Comparison of ENCODE assay signal across 28 cellular contexts in genomic region chr5:42490836-42491235, GRCh38.
"Had no signal": no experiment of that assay in that cellular context is flagged by ENCODE, and none has a peak within 500 bp of the region (broad histone marks: within the 10 kb centered on the region; RNA-seq: fewer than 3 reads in every experiment).

No MANE protein-coding gene starts in this region.

- H3K9me3 Mint-ChIP-seq: activated CD4-positive, alpha-beta T cell treated with anti-CD3 and anti-CD28 coated beads, Interleukin-2, amount 10 ng/mL, durations not matched to agents 24 days and 14 days; activated CD8-positive, alpha-beta T cell treated with anti-CD3 and anti-CD28 coated beads for 36 hours; activated naive CD8-positive, alpha-beta T cell treated with anti-CD3 and anti-CD28 coated beads for 36 hours; activated T-cell treated with anti-CD3 and anti-CD28 coated beads, Interleukin-2, amount 50 U/mL, for 72 hours; activated T-helper 17 cell treated with anti-CD3 and anti-CD28 coated beads, Interleukin-2, amount 50 U/mL, for 72 hours had no signal

- H3K4me1 ChIP-seq: Peyer's patch had no signal

- H3K4me1 Mint-ChIP-seq: activated CD4-positive, alpha-beta T cell treated with anti-CD3 and anti-CD28 coated beads, Interleukin-2, amount 10 ng/mL, durations not matched to agents 24 days and 14 days; activated naive CD8-positive, alpha-beta T cell treated with anti-CD3 and anti-CD28 coated beads for 36 hours; activated T-helper 17 cell treated with anti-CD3 and anti-CD28 coated beads, Interleukin-2, amount 50 U/mL, for 72 hours had no signal

- H3K36me3 ChIP-seq: brain microvascular endothelial cell, Peyer's patch had no signal

- H3K4me3 Mint-ChIP-seq: activated CD4-positive, alpha-beta T cell treated with anti-CD3 and anti-CD28 coated beads, Interleukin-2, amount 10 ng/mL, durations not matched to agents 24 days and 14 days; activated CD8-positive, alpha-beta T cell treated with anti-CD3 and anti-CD28 coated beads for 36 hours; activated naive CD8-positive, alpha-beta T cell treated with anti-CD3 and anti-CD28 coated beads for 36 hours; activated T-cell treated with anti-CD3 and anti-CD28 coated beads, Interleukin-2, amount 50 U/mL, for 72 hours; activated T-helper 17 cell treated with anti-CD3 and anti-CD28 coated beads, Interleukin-2, amount 50 U/mL, for 72 hours had no signal

- H3K27ac ChIP-seq: brain microvascular endothelial cell, Peyer's patch, SK-N-MC had no signal

- DNase-seq: activated CD4-positive, alpha-beta T cell treated with anti-CD3 and anti-CD28 coated beads, Interleukin-2, amount 10 ng/mL, durations not matched to agents 24 days and 14 days; activated CD4-positive, alpha-beta T cell treated with anti-CD3 and anti-CD28 coated beads, Interleukin-2, amount 50 U/mL, for 4 hours; activated CD8-positive, alpha-beta T cell treated with anti-CD3 and anti-CD28 coated beads for 36 hours; activated effector memory CD4-positive, alpha-beta T cell treated with anti-CD3 and anti-CD28 coated beads, Interleukin-2, amount 50 U/mL, for 16 hours; activated naive CD4-positive, alpha-beta T cell; activated naive CD4-positive, alpha-beta T cell treated with anti-CD3 and anti-CD28 coated beads, Interleukin-2, amount 50 U/mL, for 16 hours; activated naive CD8-positive, alpha-beta T cell treated with anti-CD3 and anti-CD28 coated beads for 36 hours; activated T-cell treated with anti-CD3 and anti-CD28 coated beads, Interleukin-2, amount 50 U/mL, for 1 hour; activated T-cell treated with anti-CD3 and anti-CD28 coated beads, Interleukin-2, amount 50 U/mL, for 72 hours; amniotic stem cell; aorta; brain microvascular endothelial cell; Karpas-422; KBM-7; NCI-H1048; NCI-H1105 treated with DMSO at 0.1 percent for 48 hours; NCI-H1436 treated with DMSO at 0.1 percent for 48 hours; NCI-H1694 treated with DMSO at 0.1 percent for 48 hours; NCI-H2029; NCI-H345; NCI-H524 treated with DMSO at 0.1 percent for 48 hours; PC-3; Peyer's patch; RPMI8226; T1000 had no signal

- FAIRE-seq: TTC549 had no signal

- H3K9me3 ChIP-seq: Peyer's patch had no signal

- H3K27me3 ChIP-seq: brain microvascular endothelial cell, Peyer's patch had no signal

- H3K4me3 ChIP-seq: Peyer's patch, SK-N-MC had no signal

- H3K27me3 Mint-ChIP-seq: activated CD4-positive, alpha-beta T cell treated with anti-CD3 and anti-CD28 coated beads, Interleukin-2, amount 10 ng/mL, durations not matched to agents 24 days and 14 days; activated CD8-positive, alpha-beta T cell treated with anti-CD3 and anti-CD28 coated beads for 36 hours had no signal

- H3K27ac Mint-ChIP-seq: activated CD4-positive, alpha-beta T cell treated with anti-CD3 and anti-CD28 coated beads, Interleukin-2, amount 10 ng/mL, durations not matched to agents 24 days and 14 days; activated CD8-positive, alpha-beta T cell treated with anti-CD3 and anti-CD28 coated beads for 36 hours; activated naive CD8-positive, alpha-beta T cell treated with anti-CD3 and anti-CD28 coated beads for 36 hours; activated T-cell treated with anti-CD3 and anti-CD28 coated beads, Interleukin-2, amount 50 U/mL, for 72 hours; activated T-helper 17 cell treated with anti-CD3 and anti-CD28 coated beads, Interleukin-2, amount 50 U/mL, for 72 hours had no signal

- H3K36me3 Mint-ChIP-seq: activated naive CD8-positive, alpha-beta T cell treated with anti-CD3 and anti-CD28 coated beads for 36 hours had no signal

- ATAC-seq: activated CD8-positive, alpha-beta T cell treated with anti-CD3 and anti-CD28 coated beads for 36 hours; activated T-cell treated with anti-CD3 and anti-CD28 coated beads, Interleukin-2, amount 50 U/mL, for 72 hours; activated T-helper 17 cell treated with anti-CD3 and anti-CD28 coated beads, Interleukin-2, amount 50 U/mL, for 72 hours; PC-3 had no signal
